ENCODE assay signal across 18 cellular contexts in genomic region chr3:113013593-113013992, GRCh38. TPM values are rescaled to one million over a fixed set of nuclear protein-coding genes. Genes with fewer than 3 reads are reported as not detected.
DNase-seq lines count a peak whose midpoint lies in the region; ATAC-seq and TF ChIP-seq lines count a peak whose summit lies in the region.
"Had no signal": no experiment of that assay in that cellular context is flagged by ENCODE, and none has a peak within 500 bp of the region (broad histone marks: within the 10 kb centered on the region; RNA-seq: fewer than 3 reads in every experiment).

No MANE protein-coding gene starts in this region.

- no peaks in the 10 kb centered on the region for H3K9me3 Mint-ChIP-seq in activated CD8-positive, alpha-beta T cell treated with anti-CD3 and anti-CD28 coated beads for 36 hours
- no peaks in the 10 kb centered on the region for H3K9me3 Mint-ChIP-seq in activated CD8-positive, alpha-beta T cell treated with anti-CD3 and anti-CD28 coated beads, Interleukin-2, amount 10 ng/mL, durations not matched to agents 7 days and 5 days (ENCODE audit: insufficient read depth)
- no peaks in the 10 kb centered on the region for H3K9me3 Mint-ChIP-seq in CD4-positive, alpha-beta T cell
- no peaks in the 10 kb centered on the region for H3K9me3 Mint-ChIP-seq in activated CD4-positive, alpha-beta memory T cell treated with anti-CD3 and anti-CD28 coated beads for 36 hours
- H3K9me3 Mint-ChIP-seq in immature natural killer cell = no peaks in the 10 kb centered on the region

- peak overlapping the region; percentile 62 for H3K27ac Mint-ChIP-seq in activated CD8-positive, alpha-beta T cell treated with anti-CD3 and anti-CD28 coated beads for 36 hours
- no peak overlapping the region for H3K27ac Mint-ChIP-seq in activated CD8-positive, alpha-beta T cell treated with anti-CD3 and anti-CD28 coated beads, Interleukin-2, amount 10 ng/mL, durations not matched to agents 7 days and 5 days
- H3K27ac Mint-ChIP-seq in CD4-positive, alpha-beta T cell = peak overlapping the region; percentile 81
- H3K27ac Mint-ChIP-seq in activated CD4-positive, alpha-beta memory T cell treated with anti-CD3 and anti-CD28 coated beads for 36 hours = peak overlapping the region; percentile 58
- H3K27ac Mint-ChIP-seq in immature natural killer cell = peak overlapping the region; percentile 34 to 85 (median 62)

- H3K4me3 ChIP-seq in coronary artery = no peak overlapping the region
- H3K4me3 ChIP-seq: GM23248 had no signal

- ATAC-seq in activated CD8-positive, alpha-beta T cell treated with anti-CD3 and anti-CD28 coated beads for 36 hours = no peak
- no peak for ATAC-seq in activated CD8-positive, alpha-beta T cell treated with anti-CD3 and anti-CD28 coated beads, Interleukin-2, amount 10 ng/mL, durations not matched to agents 7 days and 5 days
- no peak for ATAC-seq in CD4-positive, alpha-beta T cell (ENCODE audit: poor library complexity)
- ATAC-seq in esophagus mucosa = no peak

- no peak overlapping the region for H3K27ac ChIP-seq in CD4-positive, alpha-beta T cell (ENCODE audit: low read depth, low read length)
- no peak overlapping the region for H3K27ac ChIP-seq in coronary artery
- H3K27ac ChIP-seq: GM23248 had no signal

- no peaks in the 10 kb centered on the region for H3K27me3 Mint-ChIP-seq in activated CD8-positive, alpha-beta T cell treated with anti-CD3 and anti-CD28 coated beads for 36 hours
- H3K27me3 Mint-ChIP-seq in activated CD8-positive, alpha-beta T cell treated with anti-CD3 and anti-CD28 coated beads, Interleukin-2, amount 10 ng/mL, durations not matched to agents 7 days and 5 days (ENCODE audit: low read depth) = no peaks in the 10 kb centered on the region
- H3K27me3 Mint-ChIP-seq in CD4-positive, alpha-beta T cell = no peaks in the 10 kb centered on the region
- no peaks in the 10 kb centered on the region for H3K27me3 Mint-ChIP-seq in activated CD4-positive, alpha-beta memory T cell treated with anti-CD3 and anti-CD28 coated beads for 36 hours
- peaks cover 0 to 1% (median 0%) of the 10 kb centered on the region in 3 donors for H3K27me3 Mint-ChIP-seq in immature natural killer cell (ENCODE audit: low read depth in 3 of 3)

- no peaks in the 10 kb centered on the region for H3K27me3 ChIP-seq in CD4-positive, alpha-beta T cell (ENCODE audit: control insufficient read depth, insufficient read depth, low read length)

- CTCF ChIA-PET in activated CD8-positive, alpha-beta T cell treated with anti-CD3 and anti-CD28 coated beads for 36 hours (lab: Charles Lee) = interaction anchor here (0.9 to 1.4 kb wide), 4 partner anchors 13 to 279 kb away, joined by 3 read pairs; no protein-coding TSS in a partner anchor
- CTCF ChIA-PET in activated CD8-positive, alpha-beta T cell treated with anti-CD3 and anti-CD28 coated beads, Interleukin-2, amount 10 ng/mL, durations not matched to agents 7 days and 5 days (lab: Charles Lee) = interaction anchor here (1.5 kb wide), 1 partner anchor 10 kb away, joined by 4 read pairs; no protein-coding TSS in a partner anchor
- CTCF ChIA-PET in CD4-positive, alpha-beta T cell (lab: Charles Lee) = interaction anchor here (0.6 to 1.6 kb wide), 4 partner anchors 9 to 874 kb away, joined by 3 to 4 read pairs (median 3); no protein-coding TSS in a partner anchor
- CTCF ChIA-PET in activated CD4-positive, alpha-beta memory T cell treated with anti-CD3 and anti-CD28 coated beads for 36 hours (lab: Charles Lee) = no interaction called here

- H3K4me1 Mint-ChIP-seq in activated CD8-positive, alpha-beta T cell treated with anti-CD3 and anti-CD28 coated beads for 36 hours (ENCODE audit: low read depth) = peaks cover 72% of the 10 kb centered on the region
- peaks cover 38% of the 10 kb centered on the region for H3K4me1 Mint-ChIP-seq in activated CD8-positive, alpha-beta T cell treated with anti-CD3 and anti-CD28 coated beads, Interleukin-2, amount 10 ng/mL, durations not matched to agents 7 days and 5 days (ENCODE audit: low read depth)
- H3K4me1 Mint-ChIP-seq in CD4-positive, alpha-beta T cell (ENCODE audit: low read depth) = peaks cover 84% of the 10 kb centered on the region
- peaks cover 70% of the 10 kb centered on the region for H3K4me1 Mint-ChIP-seq in activated CD4-positive, alpha-beta memory T cell treated with anti-CD3 and anti-CD28 coated beads for 36 hours (ENCODE audit: low read depth)
- H3K4me1 Mint-ChIP-seq in immature natural killer cell = peaks cover 27 to 72% of the 10 kb centered on the region in 2 donors

- intact Hi-C loops in activated CD8-positive, alpha-beta T cell treated with anti-CD3 and anti-CD28 coated beads for 36 hours (cut with micrococcal nuclease) = no loop called here
- intact Hi-C loops in CD4-positive, alpha-beta T cell (cut with DNase I, micrococcal nuclease) = no loop called here
- intact Hi-C loops in activated CD4-positive, alpha-beta memory T cell treated with anti-CD3 and anti-CD28 coated beads for 36 hours (cut with micrococcal nuclease) = no loop called here

- TF ChIP-seq CTCF in activated CD8-positive, alpha-beta T cell treated with anti-CD3 and anti-CD28 coated beads for 36 hours (IDR thresholded peaks at IDR 0.05) = no peak
- no peak for TF ChIP-seq CTCF in CD4-positive, alpha-beta T cell (IDR thresholded peaks at IDR 0.05)
- TF ChIP-seq CTCF in coronary artery (IDR thresholded peaks at IDR 0.05) = no peak

- POLR2A ChIA-PET in activated CD8-positive, alpha-beta T cell treated with anti-CD3 and anti-CD28 coated beads for 36 hours (lab: Charles Lee) = no interaction called here
- POLR2A ChIA-PET in activated CD8-positive, alpha-beta T cell treated with anti-CD3 and anti-CD28 coated beads, Interleukin-2, amount 10 ng/mL, durations not matched to agents 7 days and 5 days (lab: Charles Lee) = interaction anchor here (0.6 to 1.0 kb wide), 5 partner anchors 18 to 271 kb away, joined by 3 to 11 read pairs (median 3); no protein-coding TSS in a partner anchor
- POLR2A ChIA-PET in CD4-positive, alpha-beta T cell (lab: Charles Lee) = interaction anchor here (0.9 to 8.9 kb wide), 2 partner anchors 7 to 34 kb away, joined by 5 to 114 read pairs; no protein-coding TSS in a partner anchor
- POLR2A ChIA-PET in activated CD4-positive, alpha-beta memory T cell treated with anti-CD3 and anti-CD28 coated beads for 36 hours (lab: Charles Lee) = interaction anchor here (0.6 kb wide), 1 partner anchor 48 kb away, joined by 4 read pairs; no protein-coding TSS in a partner anchor

- no peaks in the 10 kb centered on the region for H3K9me3 ChIP-seq in CD4-positive, alpha-beta T cell (ENCODE audit: control insufficient read depth, low read length)

- no peak for DNase-seq in activated CD8-positive, alpha-beta T cell treated with anti-CD3 and anti-CD28 coated beads for 36 hours
- DNase-seq in activated CD8-positive, alpha-beta T cell treated with anti-CD3 and anti-CD28 coated beads, Interleukin-2, amount 10 ng/mL, durations not matched to agents 7 days and 5 days = no peak
- no peak for DNase-seq in CD4-positive, alpha-beta T cell
- DNase-seq in activated CD4-positive, alpha-beta memory T cell treated with anti-CD3 and anti-CD28 coated beads for 36 hours = no peak
- no peak for DNase-seq in immature natural killer cell
- DNase-seq in coronary artery (ENCODE audit: low spot score) = no peak
- no peak for DNase-seq in NCI-H1092 treated with DMSO at 0.1 percent for 48 hours (lab: John Stamatoyannopoulos, UW)
- DNase-seq: GF-D8; GM23248; KG1; NCI-H1092; NCI-H1694; NCI-H69; NK-92 treated with Interleukin-12 subunit alpha and Interleukin-12 subunit beta, amount 100 ng/mL, for 24 hours; OCI-M1; RPMI8226 had no signal

- peaks cover 72% of the 10 kb centered on the region for H3K36me3 Mint-ChIP-seq in activated CD8-positive, alpha-beta T cell treated with anti-CD3 and anti-CD28 coated beads for 36 hours (ENCODE audit: low read depth)
- H3K36me3 Mint-ChIP-seq in activated CD8-positive, alpha-beta T cell treated with anti-CD3 and anti-CD28 coated beads, Interleukin-2, amount 10 ng/mL, durations not matched to agents 7 days and 5 days (ENCODE audit: low read depth) = peaks cover 66% of the 10 kb centered on the region
- peaks cover 86% of the 10 kb centered on the region for H3K36me3 Mint-ChIP-seq in CD4-positive, alpha-beta T cell (ENCODE audit: low read depth)
- H3K36me3 Mint-ChIP-seq in activated CD4-positive, alpha-beta memory T cell treated with anti-CD3 and anti-CD28 coated beads for 36 hours = peaks cover 61% of the 10 kb centered on the region
- peaks cover 7 to 44% (median 23%) of the 10 kb centered on the region in 3 donors for H3K36me3 Mint-ChIP-seq in immature natural killer cell

- H3K4me3 Mint-ChIP-seq in activated CD8-positive, alpha-beta T cell treated with anti-CD3 and anti-CD28 coated beads for 36 hours = no peak overlapping the region
- H3K4me3 Mint-ChIP-seq in activated CD8-positive, alpha-beta T cell treated with anti-CD3 and anti-CD28 coated beads, Interleukin-2, amount 10 ng/mL, durations not matched to agents 7 days and 5 days = no peak overlapping the region
- no peak overlapping the region for H3K4me3 Mint-ChIP-seq in CD4-positive, alpha-beta T cell
- no peak overlapping the region for H3K4me3 Mint-ChIP-seq in activated CD4-positive, alpha-beta memory T cell treated with anti-CD3 and anti-CD28 coated beads for 36 hours
- peak overlapping the region in 1 of 5 donors; percentile 34 for H3K4me3 Mint-ChIP-seq in immature natural killer cell

RNA-seq across cellular contexts. Expression of gene GTPBP8, which starts 22.8 kb away (rescaled TPM):
- 10 to 100 TPM; 24.7 to 28.0 TPM for total RNA-seq in activated CD8-positive, alpha-beta T cell treated with anti-CD3 and anti-CD28 coated beads for 36 hours
- 10 to 100 TPM; 24.3 to 24.5 TPM for total RNA-seq in activated CD8-positive, alpha-beta T cell treated with anti-CD3 and anti-CD28 coated beads, Interleukin-2, amount 10 ng/mL, durations not matched to agents 7 days and 5 days
- total RNA-seq in CD4-positive, alpha-beta T cell = 10 to 100 TPM; 27.0 to 30.3 TPM
- total RNA-seq in activated CD4-positive, alpha-beta memory T cell treated with anti-CD3 and anti-CD28 coated beads for 36 hours = 10 to 100 TPM; 34.7 to 35.7 TPM
- polyA plus RNA-seq in immature natural killer cell = 10 to 100 TPM; 14.5 to 34.9 (median 28.3) TPM
- total RNA-seq in esophagus mucosa = 14.6 TPM

RNA-seq across cellular contexts. Expression of gene CD200R1, which starts 38.7 kb away (rescaled TPM):
- 1 to 10 TPM; 1.4 to 1.8 TPM for total RNA-seq in activated CD8-positive, alpha-beta T cell treated with anti-CD3 and anti-CD28 coated beads for 36 hours
- 1 to 10 TPM; 6.4 to 7.8 TPM for total RNA-seq in activated CD8-positive, alpha-beta T cell treated with anti-CD3 and anti-CD28 coated beads, Interleukin-2, amount 10 ng/mL, durations not matched to agents 7 days and 5 days
- 1 to 10 TPM; 4.0 to 4.7 TPM for total RNA-seq in CD4-positive, alpha-beta T cell
- 1 to 10 TPM; 4.1 to 4.4 TPM for total RNA-seq in activated CD4-positive, alpha-beta memory T cell treated with anti-CD3 and anti-CD28 coated beads for 36 hours
- polyA plus RNA-seq in immature natural killer cell = 1 to 10 TPM; 1.4 to 1.9 (median 1.7) TPM
- 2.9 TPM for total RNA-seq in esophagus mucosa
- total RNA-seq: GM23248, MCF 10A had no signal
- polyA plus RNA-seq: GM23248 had no signal
